Comparison of ENCODE assay signal across 23 cellular contexts in genomic region chr13:31998131-31998530, GRCh38. TPM values are rescaled to one million over a fixed set of nuclear protein-coding genes. Genes with fewer than 3 reads are reported as not detected.
DNase-seq lines count a peak whose midpoint lies in the region; ATAC-seq and TF ChIP-seq lines count a peak whose summit lies in the region.
"Had no signal": no experiment of that assay in that cellular context is flagged by ENCODE, and none has a peak within 500 bp of the region (broad histone marks: within the 10 kb centered on the region; RNA-seq: fewer than 3 reads in every experiment).

No MANE protein-coding gene starts in this region.

- H3K4me1 ChIP-seq in heart right ventricle (peaks cover 3 to 41% (median 21%) of the 10 kb centered on the region in 9 donors), right atrium auricular region (peaks cover 0 to 11% of the 10 kb centered on the region in 2 donors), lower lobe of right lung (peaks cover 8% of the 10 kb centered on the region), spleen (peaks cover 0 to 22% (median 8%) of the 10 kb centered on the region in 6 donors), BE2C (peaks cover 11% of the 10 kb centered on the region)
- H3K4me1 ChIP-seq: psoas muscle had no signal

- DNase-seq in heart right ventricle = peak; percentile 23 to 27
- no peak for DNase-seq in right atrium auricular region (ENCODE audit: low spot score)
- DNase-seq in amniotic epithelial cell (ENCODE audit: low read depth) = peak; percentile 58
- no peak for DNase-seq in lower lobe of right lung
- no peak for DNase-seq in spleen
- no peak for DNase-seq in BE2C
- DNase-seq: activated CD4-positive, alpha-beta T cell treated with anti-CD3 and anti-CD28 coated beads for 4 hours; activated CD8-positive, alpha-beta memory T cell treated with anti-CD3 and anti-CD28 coated beads, Interleukin-2, amount 50 U/mL, for 48 hours; activated gamma-delta T cell treated with Interleukin-2 at 50 U/mL for 16 hours; anterior cingulate cortex; CD8-positive, alpha-beta T cell; IMR-90; NCI-H2081; NCI-H526 treated with DMSO at 0.1 percent for 48 hours; PC-3; psoas muscle; stimulated activated naive B cell treated with anti-CD40 and anti-IgM and Interleukin-4, amounts not matched to agents 10 μg/mL and 1 μg/mL and 100 μg/mL, for 72 hours; upper lobe of left lung had no signal

- no peak for TF ChIP-seq POLR2A in spleen (IDR thresholded peaks at IDR 0.05)

- H3K9me3 ChIP-seq in heart right ventricle = peaks cover 0 to 6% (median 0%) of the 10 kb centered on the region in 11 donors
- no peaks in the 10 kb centered on the region for H3K9me3 ChIP-seq in right atrium auricular region
- H3K9me3 ChIP-seq in lower lobe of right lung = no peaks in the 10 kb centered on the region
- H3K9me3 ChIP-seq in spleen = peaks cover 0 to 9% (median 2%) of the 10 kb centered on the region in 8 donors
- H3K9me3 ChIP-seq in BE2C = no peaks in the 10 kb centered on the region
- H3K9me3 ChIP-seq: psoas muscle, upper lobe of left lung had no signal

- 69 to 77% methylated on average over 6 of the region's 6 CpGs for WGBS in heart right ventricle, 2 donors
- 63 to 86% (median 82%) methylated on average over 6 of the region's 6 CpGs for WGBS in spleen, 5 donors

- ATAC-seq in heart right ventricle = peak in 7 of 8 donors; percentile 27 to 52 (median 34)
- ATAC-seq in lower lobe of right lung = peak; percentile 56 to 69
- ATAC-seq in GM18870 (IDR thresholded peaks at IDR 0.05; ENCODE audit: unreplicated experiment) = no peak
- no peak for ATAC-seq in HG03565 (IDR thresholded peaks at IDR 0.05; ENCODE audit: unreplicated experiment)
- ATAC-seq: CD8-positive, alpha-beta T cell; GM12878; natural killer cell treated with Interleukin-12 subunit alpha and Interleukin-12 subunit beta and Interleukin-15 and Interleukin-18, amount 100 ng/mL, for 72 hours; PC-3; psoas muscle; stimulated activated naive B cell treated with anti-CD40 and anti-IgM and Interleukin-4, amounts not matched to agents 10 μg/mL and 1 μg/mL and 100 μg/mL, for 72 hours had no signal

- TF ChIP-seq CTCF in heart right ventricle (IDR thresholded peaks at IDR 0.05) (no peak), right atrium auricular region (IDR thresholded peaks at IDR 0.05) (no peak), lower lobe of right lung (IDR thresholded peaks at IDR 0.05) (no peak), spleen (IDR thresholded peaks at IDR 0.05 in 8 of 11, conservative IDR thresholded peaks at IDR 0.05 in 3 of 11) (no peak), BE2C (IDR thresholded peaks at IDR 0.05; ENCODE audit: low read depth, low read length) (no peak)

- H3K27me3 ChIP-seq in heart right ventricle (no peaks in the 10 kb centered on the region), right atrium auricular region (no peaks in the 10 kb centered on the region), lower lobe of right lung (ENCODE audit: low read depth) (no peaks in the 10 kb centered on the region), spleen (replicated peaks in 1 of 7) (no peaks in the 10 kb centered on the region), BE2C (no peaks in the 10 kb centered on the region)
- H3K27me3 ChIP-seq: upper lobe of left lung had no signal

- intact Hi-C loops in heart right ventricle (cut with DNase I) (no loop called here), lower lobe of right lung (cut with DNase I) (no loop called here), spleen (cut with DNase I; ENCODE audit: low total_unique reads) (no loop called here)

- H3K27ac ChIP-seq in heart right ventricle = peak overlapping the region in 3 of 10 donors; percentile 7 to 57 (median 34)
- H3K27ac ChIP-seq in right atrium auricular region = peak overlapping the region in 1 of 2 donors; percentile 28
- no peak overlapping the region for H3K27ac ChIP-seq in lower lobe of right lung
- H3K27ac ChIP-seq in spleen = peak overlapping the region in 1 of 8 donors; percentile 53
- H3K27ac ChIP-seq: psoas muscle, upper lobe of left lung had no signal

- no peak overlapping the region for H3K4me3 ChIP-seq in heart right ventricle
- H3K4me3 ChIP-seq in right atrium auricular region = no peak overlapping the region
- no peak overlapping the region for H3K4me3 ChIP-seq in lower lobe of right lung
- H3K4me3 ChIP-seq in spleen = no peak overlapping the region
- H3K4me3 ChIP-seq in BE2C (ENCODE audit: low read depth, low read length) = no peak overlapping the region
- H3K4me3 ChIP-seq: GM12878, lung, psoas muscle, upper lobe of left lung had no signal

- H3K36me3 ChIP-seq in heart right ventricle (no peaks in the 10 kb centered on the region), right atrium auricular region (no peaks in the 10 kb centered on the region), lower lobe of right lung (no peaks in the 10 kb centered on the region), spleen (no peaks in the 10 kb centered on the region), BE2C (no peaks in the 10 kb centered on the region)
- H3K36me3 ChIP-seq: upper lobe of left lung had no signal

RNA-seq across cellular contexts. Expression of gene FRY, which starts 33.4 kb away (rescaled TPM):
- total RNA-seq in heart right ventricle (100 to 1,000 TPM; 111 to 268 (median 241) TPM), right atrium auricular region (100 to 1,000 TPM in 1 of 2 donors, 10 to 100 TPM in 1; 94.8 to 183 TPM), lower lobe of right lung (93.7 TPM), spleen (10 to 100 TPM; 20.6 to 30.0 (median 26.1) TPM)
- polyA plus RNA-seq in heart right ventricle (10 to 100 TPM; 24.9 to 31.3 TPM), spleen (1 to 10 TPM in 2 of 3 donors, under 1 TPM in 1; 0.80 to 2.6 (median 1.7) TPM)
- polyA plus RNA-seq in BE2C (2012; ENCODE audit: insufficient read depth, insufficient read length, low read depth) = 22.6 TPM

Comparison
In these comparisons a context has a peak if more than half of its experiments do, and no peak if none do; other contexts are left out.
1. DNase-seq: peak in heart right ventricle (2 of 2) and amniotic epithelial cell (single experiment); none in right atrium auricular region (single experiment), lower lobe of right lung (single experiment), spleen (single experiment) and BE2C (single experiment).
2. ATAC-seq: peak in heart right ventricle (7 of 8) and lower lobe of right lung (2 of 2); none in GM18870 (single experiment) and HG03565 (single experiment).